ENCODE assay signal across 1 cellular context in genomic region chr15:62883938-62884479, GRCh38.
TF ChIP-seq lines count a peak whose summit lies in the region.

No MANE protein-coding gene starts in this region.

TF ChIP-seq in IMR-90, 13 proteins besides CTCF, POLR2A, EP300 and RAD21:
- no peak for TF ChIP-seq MXI1 (IDR thresholded peaks at IDR 0.05; ENCODE audit: borderline replicate concordance, low read depth, low read length)
- no peak for TF ChIP-seq NFE2L2 (IDR thresholded peaks at IDR 0.05; ENCODE audit: low read depth, low read length)
- no peak for TF ChIP-seq BHLHE40 (IDR thresholded peaks at IDR 0.05; ENCODE audit: low read depth, low read length)
- TF ChIP-seq CEBPB (IDR thresholded peaks at IDR 0.05; ENCODE audit: low read depth, low read length): no peak
- no peak for TF ChIP-seq RCOR1 (IDR thresholded peaks at IDR 0.05; ENCODE audit: insufficient replicate concordance, low read length)
- TF ChIP-seq FOS (IDR thresholded peaks at IDR 0.05; ENCODE audit: low read depth, low read length): no peak
- no peak for TF ChIP-seq MAFK (IDR thresholded peaks at IDR 0.05; ENCODE audit: low read depth, low read length)
